In genomic region chr16:30473231-30474061, GRCh38 we compare ENCODE assay signal across 9 cellular contexts. TPM values are rescaled to one million over a fixed set of nuclear protein-coding genes. Genes with fewer than 3 reads are reported as not detected.
DNase-seq lines count a peak whose midpoint lies in the region; ATAC-seq and TF ChIP-seq lines count a peak whose summit lies in the region.
"Had no signal": no experiment of that assay in that cellular context is flagged by ENCODE, and none has a peak within 500 bp of the region (broad histone marks: within the 10 kb centered on the region; RNA-seq: fewer than 3 reads in every experiment).

No MANE protein-coding gene starts in this region.

- H3K4me1 ChIP-seq in lower lobe of right lung (peaks cover 18% of the 10 kb centered on the region), thoracic aorta (ENCODE audit: control insufficient read depth in 1 of 2, low read depth in 2 of 2) (peaks cover 5 to 9% of the 10 kb centered on the region in 2 donors)
- H3K4me1 ChIP-seq: A549 had no signal

- ATAC-seq in lower lobe of right lung (peak; percentile 55), thoracic aorta (ENCODE audit: insufficient number of reproducible peaks, low FRiP score, low read depth) (no peak), HG02973 (IDR thresholded peaks at IDR 0.05; ENCODE audit: unreplicated experiment) (no peak), GM21717 (IDR thresholded peaks at IDR 0.05; ENCODE audit: unreplicated experiment) (no peak)

- DNase-seq in NOMO-1 (lab: John Stamatoyannopoulos, UW; ENCODE audit: unreplicated experiment in 2 of 2), result peak; percentile 49 to 53
- no peak for DNase-seq in NOMO-1 treated with dmso at 0.1 percent for 144 hours (lab: John Stamatoyannopoulos, UW; ENCODE audit: unreplicated experiment)
- peak; percentile 53 for DNase-seq in activated CD8-positive, alpha-beta memory T cell treated with anti-CD3 and anti-CD28 coated beads, Interleukin-2, amount 50 U/mL, for 24 hours (ENCODE audit: extremely low read depth)
- peak; percentile 56 for DNase-seq in lower lobe of right lung
- DNase-seq in thoracic aorta (ENCODE audit: low spot score), result no peak
- no peak for DNase-seq in NCI-H146 (lab: John Stamatoyannopoulos, UW)

- H3K4me3 ChIP-seq in lower lobe of right lung, result peak overlapping the region; percentile 53
- peak overlapping the region; percentile 20 for H3K4me3 ChIP-seq in thoracic aorta
- H3K4me3 ChIP-seq: A549 had no signal

- TF ChIP-seq CTCF in lower lobe of right lung (IDR thresholded peaks at IDR 0.05) (no peak), thoracic aorta (IDR thresholded peaks at IDR 0.05) (no peak)

- intact Hi-C loops in lower lobe of right lung (cut with DNase I), result no loop called here

- H3K36me3 ChIP-seq in lower lobe of right lung, result no peaks in the 10 kb centered on the region
- no peaks in the 10 kb centered on the region for H3K36me3 ChIP-seq in thoracic aorta

- H3K9me3 ChIP-seq in lower lobe of right lung (no peaks in the 10 kb centered on the region), thoracic aorta (no peaks in the 10 kb centered on the region)
- H3K9me3 ChIP-seq: A549 had no signal

- H3K27ac ChIP-seq in lower lobe of right lung, result peak overlapping the region; percentile 65
- no peak overlapping the region for H3K27ac ChIP-seq in thoracic aorta
- H3K27ac ChIP-seq: A549 had no signal

- H3K27me3 ChIP-seq in lower lobe of right lung (ENCODE audit: low read depth) (peaks cover 13% of the 10 kb centered on the region), thoracic aorta (replicated peaks; ENCODE audit: insufficient read depth) (no peaks in the 10 kb centered on the region)

RNA-seq across cellular contexts. Expression of gene ITGAL, which starts 0.9 kb away (rescaled TPM):
- total RNA-seq in lower lobe of right lung, result 127 TPM
- 1 to 10 TPM; 3.2 to 5.4 TPM for total RNA-seq in thoracic aorta

RNA-seq across cellular contexts. Expression of gene SEPHS2, which starts 27.8 kb away (rescaled TPM):
- total RNA-seq in lower lobe of right lung (54.6 TPM), thoracic aorta (10 to 100 TPM; 18.1 to 30.3 TPM)

RNA-seq across cellular contexts. Expression of gene DCTPP1, which starts 43.6 kb away (rescaled TPM):
- total RNA-seq in lower lobe of right lung, result 19.1 TPM
- 10 to 100 TPM; 16.7 to 24.0 TPM for total RNA-seq in thoracic aorta

RNA-seq across cellular contexts. Expression of gene ZNF768, which starts 52.9 kb away (rescaled TPM):
- total RNA-seq in lower lobe of right lung, result 24.9 TPM
- 10 to 100 TPM; 25.0 to 36.3 TPM for total RNA-seq in thoracic aorta

Comparison
In these comparisons a context has a peak if more than half of its experiments do, and no peak if none do; other contexts are left out.
1. DNase-seq: peak in NOMO-1 (2 of 2), activated CD8-positive, alpha-beta memory T cell treated with anti-CD3 and anti-CD28 coated beads, Interleukin-2, amount 50 U/mL, for 24 hours (single experiment) and lower lobe of right lung (single experiment); none in NOMO-1 treated with dmso at 0.1 percent for 144 hours (single experiment), thoracic aorta (single experiment) and NCI-H146 (single experiment).
2. ATAC-seq: peak in lower lobe of right lung (2 of 2); none in thoracic aorta (single experiment), HG02973 (single experiment) and GM21717 (single experiment).
3. RNA of gene ITGAL, which starts 0.9 kb away (total RNA-seq): 127 TPM in lower lobe of right lung (single experiment); 3.2 to 5.4 TPM in thoracic aorta; every median in the first group is over 10 times any median in the second.